Comparison of ENCODE assay signal across 12 cellular contexts in genomic region chr3:50428007-50428633, GRCh38.
DNase-seq lines count a peak whose midpoint lies in the region; ATAC-seq and TF ChIP-seq lines count a peak whose summit lies in the region.
"Had no signal": no experiment of that assay in that cellular context is flagged by ENCODE, and none has a peak within 500 bp of the region (broad histone marks: within the 10 kb centered on the region; RNA-seq: fewer than 3 reads in every experiment).

No MANE protein-coding gene starts in this region.

- no peaks in the 10 kb centered on the region for H3K4me1 Mint-ChIP-seq in stimulated activated naive CD8-positive, alpha-beta T cell treated with anti-CD3 and anti-CD28 coated beads, Interleukin-15, amount 100 ng/mL, for 72 hours
- H3K4me1 Mint-ChIP-seq: activated CD4-positive, alpha-beta T cell treated with anti-CD3 and anti-CD28 coated beads, Interleukin-2, amount 10 ng/mL, durations not matched to agents 24 days and 14 days had no signal

- no peak for DNase-seq in stimulated activated naive CD8-positive, alpha-beta T cell treated with anti-CD3 and anti-CD28 coated beads, Interleukin-15, Interleukin-2, amounts not matched to agents 100 U/mL and 50 U/mL, for 24 hours
- no peak for DNase-seq in stimulated activated naive CD8-positive, alpha-beta T cell treated with anti-CD3 and anti-CD28 coated beads, Interleukin-15, amount 100 ng/mL, for 72 hours
- DNase-seq in SK-N-DZ (ENCODE audit: low spot score) (peak; percentile 66), epithelial cell of esophagus (ENCODE audit: low read depth) (peak; percentile 24), coronary artery (ENCODE audit: low spot score) (no peak), LoVo (ENCODE audit: low spot score) (no peak)
- DNase-seq: activated CD4-positive, alpha-beta T cell treated with anti-CD3 and anti-CD28 coated beads, Interleukin-2, amount 10 ng/mL, durations not matched to agents 24 days and 14 days; GF-D8; pancreas had no signal

- ATAC-seq in stimulated activated naive CD8-positive, alpha-beta T cell treated with anti-CD3 and anti-CD28 coated beads, Interleukin-15, Interleukin-2, amounts not matched to agents 100 U/mL and 50 U/mL, for 24 hours: peak; percentile 28
- no peak for ATAC-seq in stimulated activated naive CD8-positive, alpha-beta T cell treated with anti-CD3 and anti-CD28 coated beads, Interleukin-15, amount 100 ng/mL, for 72 hours
- ATAC-seq in HG03280 (IDR thresholded peaks at IDR 0.05; ENCODE audit: unreplicated experiment) (no peak), HG02852 (IDR thresholded peaks at IDR 0.05; ENCODE audit: unreplicated experiment) (no peak)
- ATAC-seq: pancreas had no signal

- no peaks in the 10 kb centered on the region for H3K9me3 Mint-ChIP-seq in stimulated activated naive CD8-positive, alpha-beta T cell treated with anti-CD3 and anti-CD28 coated beads, Interleukin-15, amount 100 ng/mL, for 72 hours
- H3K9me3 Mint-ChIP-seq: activated CD4-positive, alpha-beta T cell treated with anti-CD3 and anti-CD28 coated beads, Interleukin-2, amount 10 ng/mL, durations not matched to agents 24 days and 14 days; activated naive CD4-positive, alpha-beta T cell treated with anti-CD3 and anti-CD28 coated beads, Interleukin-2, amount 50 U/mL, for 24 hours had no signal

- peak; percentile 12 for TF ChIP-seq CTCF in epithelial cell of esophagus (IDR thresholded peaks at IDR 0.05; ENCODE audit: insufficient read depth, low read depth, low read length, missing control alignments)
- no peak for TF ChIP-seq CTCF in coronary artery (IDR thresholded peaks at IDR 0.05)

- H3K4me3 ChIP-seq in epithelial cell of esophagus (ENCODE audit: low read length): no peak overlapping the region
- H3K4me3 ChIP-seq in coronary artery: no peak overlapping the region
- H3K4me3 ChIP-seq: pancreas had no signal

- no peak overlapping the region for H3K4me3 Mint-ChIP-seq in stimulated activated naive CD8-positive, alpha-beta T cell treated with anti-CD3 and anti-CD28 coated beads, Interleukin-15, amount 100 ng/mL, for 72 hours
- H3K4me3 Mint-ChIP-seq: activated CD4-positive, alpha-beta T cell treated with anti-CD3 and anti-CD28 coated beads, Interleukin-2, amount 10 ng/mL, durations not matched to agents 24 days and 14 days; activated naive CD4-positive, alpha-beta T cell treated with anti-CD3 and anti-CD28 coated beads, Interleukin-2, amount 50 U/mL, for 24 hours had no signal

- no peak overlapping the region for H3K27ac Mint-ChIP-seq in stimulated activated naive CD8-positive, alpha-beta T cell treated with anti-CD3 and anti-CD28 coated beads, Interleukin-15, amount 100 ng/mL, for 72 hours
- H3K27ac Mint-ChIP-seq: activated CD4-positive, alpha-beta T cell treated with anti-CD3 and anti-CD28 coated beads, Interleukin-2, amount 10 ng/mL, durations not matched to agents 24 days and 14 days; activated naive CD4-positive, alpha-beta T cell treated with anti-CD3 and anti-CD28 coated beads, Interleukin-2, amount 50 U/mL, for 24 hours had no signal

- no peaks in the 10 kb centered on the region for H3K27me3 Mint-ChIP-seq in stimulated activated naive CD8-positive, alpha-beta T cell treated with anti-CD3 and anti-CD28 coated beads, Interleukin-15, amount 100 ng/mL, for 72 hours
- H3K27me3 Mint-ChIP-seq: activated CD4-positive, alpha-beta T cell treated with anti-CD3 and anti-CD28 coated beads, Interleukin-2, amount 10 ng/mL, durations not matched to agents 24 days and 14 days; activated naive CD4-positive, alpha-beta T cell treated with anti-CD3 and anti-CD28 coated beads, Interleukin-2, amount 50 U/mL, for 24 hours had no signal

- H3K27ac ChIP-seq in coronary artery: no peak overlapping the region
- H3K27ac ChIP-seq: pancreas had no signal

Comparison
In these comparisons a context has a peak if more than half of its experiments do, and no peak if none do; other contexts are left out.
1. DNase-seq: peak in SK-N-DZ (single experiment) and epithelial cell of esophagus (single experiment); none in stimulated activated naive CD8-positive, alpha-beta T cell treated with anti-CD3 and anti-CD28 coated beads, Interleukin-15, Interleukin-2, amounts not matched to agents 100 U/mL and 50 U/mL, for 24 hours (single experiment), stimulated activated naive CD8-positive, alpha-beta T cell treated with anti-CD3 and anti-CD28 coated beads, Interleukin-15, amount 100 ng/mL, for 72 hours (0 of 2), coronary artery (single experiment) and LoVo (single experiment).